8 cellular contexts compared by ENCODE assay signal in genomic region chr9:76576344-76576743, GRCh38.
DNase-seq lines count a peak whose midpoint lies in the region; ATAC-seq and TF ChIP-seq lines count a peak whose summit lies in the region.

No MANE protein-coding gene starts in this region.

- no peaks in the 10 kb centered on the region for H3K4me1 ChIP-seq in DND-41 (ENCODE audit: insufficient read depth, low read length)

- ATAC-seq in DND-41 (ENCODE audit: insufficient read depth, low read depth): peak; percentile 53; the same call in 1 of the 3 replicates
- peak; percentile 78 for ATAC-seq in GM21423 (IDR thresholded peaks at IDR 0.05; ENCODE audit: unreplicated experiment)

- H3K27me3 ChIP-seq in DND-41 (ENCODE audit: insufficient read depth, low read length, poor library complexity): no peaks in the 10 kb centered on the region

- no peak overlapping the region for H3K9ac ChIP-seq in DND-41 (ENCODE audit: low read depth, low read length)

- no peak for TF ChIP-seq CTCF in DND-41 (IDR thresholded peaks at IDR 0.05; ENCODE audit: borderline replicate concordance, extremely low read depth, low read length, poor library complexity, severe bottlenecking)

- H2AFZ ChIP-seq in DND-41 (ENCODE audit: low read depth, low read length): no peak overlapping the region

- no peaks in the 10 kb centered on the region for H3K36me3 ChIP-seq in DND-41 (ENCODE audit: insufficient read depth, low read length)

- no peak overlapping the region for H3K4me3 ChIP-seq in DND-41 (ENCODE audit: low read depth in 1 of 2, low read length in 2 of 2)
- H3K4me3 ChIP-seq in Jurkat, Clone E6-1 (ENCODE audit: low read length): peak overlapping the region; percentile 5

- H3K4me2 ChIP-seq in DND-41 (ENCODE audit: insufficient read depth, low read length): no peak overlapping the region

- no peaks in the 10 kb centered on the region for H3K79me2 ChIP-seq in DND-41 (ENCODE audit: insufficient read depth, low read length)

- no peaks in the 10 kb centered on the region for H3K9me3 ChIP-seq in DND-41 (ENCODE audit: insufficient read depth, low read length, severe bottlenecking)

- DNase-seq in DND-41: no peak
- peak; percentile 93 for DNase-seq in Jurkat, Clone E6-1 (ENCODE audit: low read depth, low spot score)
- peak; percentile 31 for DNase-seq in activated CD8-positive, alpha-beta memory T cell treated with anti-CD3 and anti-CD28 coated beads, Interleukin-2, amount 50 U/mL, for 1 hour (ENCODE audit: extremely low read depth)
- peak; percentile 52 for DNase-seq in hepatic stellate cell (ENCODE audit: low spot score)
- DNase-seq in stimulated activated CD8-positive, alpha-beta memory T cell treated with anti-CD3 and anti-CD28 coated beads, Interleukin-2, amount 100 ng/mL, for 1 hour (ENCODE audit: low read depth in 2 of 2): peak; percentile 33 to 55
- no peak for DNase-seq in iPS-NIHi7 (ENCODE audit: extremely low spot score)
- DNase-seq in NCI-H69 (lab: John Stamatoyannopoulos, UW): no peak

- H3K27ac ChIP-seq in DND-41 (ENCODE audit: low read length): no peak overlapping the region

- H4K20me1 ChIP-seq in DND-41 (ENCODE audit: insufficient read depth, low read length): no peaks in the 10 kb centered on the region

Comparison
In these comparisons a context has a peak if more than half of its experiments do, and no peak if none do; other contexts are left out.
1. DNase-seq: peak in Jurkat, Clone E6-1 (single experiment), activated CD8-positive, alpha-beta memory T cell treated with anti-CD3 and anti-CD28 coated beads, Interleukin-2, amount 50 U/mL, for 1 hour (single experiment), hepatic stellate cell (single experiment) and stimulated activated CD8-positive, alpha-beta memory T cell treated with anti-CD3 and anti-CD28 coated beads, Interleukin-2, amount 100 ng/mL, for 1 hour (2 of 2); none in DND-41 (single experiment), iPS-NIHi7 (single experiment) and NCI-H69 (single experiment).